ENCODE assay signal across 22 cellular contexts in the genomic region with DNA sequence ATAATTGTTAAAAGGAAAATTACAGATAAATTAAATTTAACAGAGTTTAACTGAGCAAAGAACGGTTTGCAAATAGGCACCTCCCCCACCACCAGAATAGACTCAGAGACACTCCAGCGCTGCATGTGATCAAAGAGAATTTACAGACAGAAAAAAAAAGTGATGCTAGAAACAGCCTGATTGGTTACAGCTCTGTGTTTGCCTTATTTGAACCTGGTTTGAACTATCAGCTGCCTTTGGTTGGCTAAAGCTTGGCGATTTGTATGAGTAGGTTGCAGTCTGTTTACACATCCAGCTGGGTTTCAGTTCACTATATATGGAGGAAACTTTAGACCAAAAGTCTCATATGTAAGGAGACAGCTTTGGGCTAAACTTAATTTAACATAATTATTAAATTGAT.
DNase-seq lines count a peak whose midpoint lies in the region; ATAC-seq, FAIRE-seq and TF ChIP-seq lines count a peak whose summit lies in the region.
"Had no signal": no experiment of that assay in that cellular context is flagged by ENCODE, and none has a peak within 500 bp of the region (broad histone marks: within the 10 kb centered on the region; RNA-seq: fewer than 3 reads in every experiment).

No MANE protein-coding gene starts in this region.

- peaks cover 17 to 20% of the 10 kb centered on the region in 2 donors for H3K4me1 Mint-ChIP-seq in stimulated activated naive B cell treated with anti-CD40 and anti-IgM and Interleukin-4, amounts not matched to agents 10 μg/mL and 1 μg/mL and 100 μg/mL, for 72 hours
- H3K4me1 Mint-ChIP-seq: CD4-positive, CD25-positive, alpha-beta regulatory T cell had no signal

- no peak overlapping the region for H3K4me3 Mint-ChIP-seq in stimulated activated naive B cell treated with anti-CD40 and anti-IgM and Interleukin-4, amounts not matched to agents 10 μg/mL and 1 μg/mL and 100 μg/mL, for 72 hours
- H3K4me3 Mint-ChIP-seq: CD4-positive, CD25-positive, alpha-beta regulatory T cell had no signal

- peaks cover 42% of the 10 kb centered on the region for H3K4me1 ChIP-seq in OCI-LY3 (ENCODE audit: low read length)
- peaks cover 0 to 8% of the 10 kb centered on the region in 2 experiments; a peak in 3 of 5 replicates for H3K4me1 ChIP-seq in K562 (replicated peaks in 1 of 2; ENCODE audit: control insufficient read depth in 2 of 2, insufficient read depth in 2 of 2, low read length in 2 of 2)
- H3K4me1 ChIP-seq in psoas muscle: peaks cover 10% of the 10 kb centered on the region
- no peaks in the 10 kb centered on the region for H3K4me1 ChIP-seq in transverse colon
- H3K4me1 ChIP-seq: HAP-1 had no signal

- DNase-seq in ELF-1 (ENCODE audit: low read depth, low spot score) (peak; percentile 57), K562 (ENCODE audit: extremely low read depth in 1 of 4, low spot score in 3 of 4) (peak in 2 of 4 experiments; percentile 23 to 56), DMS 273 treated with DMSO at 0.1 percent for 48 hours (lab: John Stamatoyannopoulos, UW) (no peak), psoas muscle (no peak), D721Med (ENCODE audit: insufficient read length, low spot score) (no peak), transverse colon (no peak)
- DNase-seq in stimulated activated naive B cell treated with anti-CD40 and anti-IgM and Interleukin-4, amounts not matched to agents 10 μg/mL and 1 μg/mL and 100 μg/mL, for 72 hours: no peak
- DNase-seq: BE2C; CD4-positive, CD25-positive, alpha-beta regulatory T cell; COR-L47; DMS153; GDM1; KG1; NCI-H1105 treated with DMSO at 0.1 percent for 48 hours; NCI-H2029 treated with DMSO at 0.1 percent for 48 hours; NCI-H345; NCI-H524; NCI-H82 had no signal

- FAIRE-seq in K562 (lab: Jason Lieb, UNC) (peak; percentile 65), D721Med (lab: Jason Lieb, UNC) (no peak)
- FAIRE-seq: A204.1 had no signal

- H3K4me2 ChIP-seq in OCI-LY3 (ENCODE audit: low read length) (peak overlapping the region; percentile 22), K562 (ENCODE audit: insufficient read depth, low read length) (peak overlapping the region; percentile 36; the same call in 1 of the 2 replicates)

- TF ChIP-seq CTCF in OCI-LY3 (IDR thresholded peaks at IDR 0.05; ENCODE audit: low read depth, low read length) (no peak), K562 (IDR thresholded peaks at IDR 0.05 in 2 of 3, conservative IDR thresholded peaks at IDR 0.05 in 1 of 3; ENCODE audit: insufficient read depth in 2 of 3, low read depth in 1 of 3, low read length in 3 of 3) (no peak), psoas muscle (IDR thresholded peaks at IDR 0.05) (no peak), D721Med (IDR thresholded peaks at IDR 0.05; ENCODE audit: insufficient read depth, missing control alignments) (no peak), transverse colon (IDR thresholded peaks at IDR 0.05) (no peak)

- H3K36me3 ChIP-seq in OCI-LY3 (replicated peaks; ENCODE audit: low read depth, low read length): no peaks in the 10 kb centered on the region
- no peaks in the 10 kb centered on the region for H3K36me3 ChIP-seq in K562 (ENCODE audit: control insufficient read depth, insufficient read depth, low read length)
- H3K36me3 ChIP-seq in psoas muscle (ENCODE audit: insufficient read depth in 1 of 2, low read depth in 1 of 2): no peaks in the 10 kb centered on the region
- H3K36me3 ChIP-seq in transverse colon: no peaks in the 10 kb centered on the region
- H3K36me3 ChIP-seq: BE2C, HAP-1 had no signal

- no peak overlapping the region for H3K9ac ChIP-seq in OCI-LY3 (ENCODE audit: low read length)
- no peak overlapping the region; a peak in 1 of 4 replicates for H3K9ac ChIP-seq in K562 (ENCODE audit: insufficient read depth in 1 of 2, low read depth in 2 of 2, low read length in 2 of 2)

- H3K4me3 ChIP-seq in OCI-LY3 (ENCODE audit: low read length): no peak overlapping the region
- H3K4me3 ChIP-seq in K562: no peak overlapping the region
- no peak overlapping the region for H3K4me3 ChIP-seq in psoas muscle
- H3K4me3 ChIP-seq in transverse colon: no peak overlapping the region
- H3K4me3 ChIP-seq: HAP-1, SK-N-MC had no signal

- H3K27ac ChIP-seq in OCI-LY3 (ENCODE audit: low read length): no peak overlapping the region
- H3K27ac ChIP-seq in K562 (ENCODE audit: extremely low read depth, low read depth, low read length): peak overlapping the region; percentile 54
- H3K27ac ChIP-seq in psoas muscle: no peak overlapping the region
- no peak overlapping the region for H3K27ac ChIP-seq in transverse colon
- H3K27ac ChIP-seq: SK-N-MC had no signal

- BruUV-seq in K562 (replicated peaks; lab: Mats Ljungman, UMichigan): no TSS peak

- intact Hi-C loops in K562 (cut with micrococcal nuclease) (loop anchor here (5.0 kb wide), 1 partner anchor 251 kb away; a partner anchor contains a TSS), psoas muscle (cut with DNase I) (no loop called here), transverse colon (cut with DNase I; ENCODE audit: low total_unique reads) (no loop called here)

- no peaks in the 10 kb centered on the region for H3K9me1 ChIP-seq in K562 (ENCODE audit: control insufficient read depth, insufficient read depth, low read length)

- no peaks in the 10 kb centered on the region for H3K9me3 Mint-ChIP-seq in stimulated activated naive B cell treated with anti-CD40 and anti-IgM and Interleukin-4, amounts not matched to agents 10 μg/mL and 1 μg/mL and 100 μg/mL, for 72 hours
- H3K9me3 Mint-ChIP-seq: CD4-positive, CD25-positive, alpha-beta regulatory T cell had no signal

- no peaks in the 10 kb centered on the region for H3K79me2 ChIP-seq in OCI-LY3 (ENCODE audit: low read length)
- no peaks in the 10 kb centered on the region for H3K79me2 ChIP-seq in K562 (ENCODE audit: control insufficient read depth, insufficient read depth, low read length)

- ATAC-seq in K562 (peak; percentile 83), psoas muscle (no peak)
- ATAC-seq in stimulated activated naive B cell treated with anti-CD40 and anti-IgM and Interleukin-4, amounts not matched to agents 10 μg/mL and 1 μg/mL and 100 μg/mL, for 72 hours (replicated peaks): peak; percentile 50 to 64

- H4K20me1 ChIP-seq in OCI-LY3 (ENCODE audit: insufficient read depth, low read length): no peaks in the 10 kb centered on the region
- H4K20me1 ChIP-seq in K562 (replicated peaks; ENCODE audit: control insufficient read depth, insufficient read depth, low read length): no peaks in the 10 kb centered on the region

- TF ChIP-seq EP300 in K562 (IDR thresholded peaks at IDR 0.05; ENCODE audit: low read length) (no peak), transverse colon (IDR thresholded peaks at IDR 0.05; ENCODE audit: low read depth) (no peak)

- no peaks in the 10 kb centered on the region for H3K36me3 Mint-ChIP-seq in stimulated activated naive B cell treated with anti-CD40 and anti-IgM and Interleukin-4, amounts not matched to agents 10 μg/mL and 1 μg/mL and 100 μg/mL, for 72 hours
- H3K36me3 Mint-ChIP-seq: CD4-positive, CD25-positive, alpha-beta regulatory T cell had no signal

- CTCF ChIA-PET in K562 (lab: Yijun Ruan, JAX; ENCODE audit: low intra/inter-chr PET ratio): no interaction called here

- POLR2A ChIA-PET in K562 (lab: Yijun Ruan, JAX): interaction anchor here (0.6 to 1.5 kb wide), 2 partner anchors 25 to 1371 kb away, joined by 3 to 7 read pairs; no protein-coding TSS in a partner anchor

- 5% methylated on average over 3 of the region's 3 CpGs for WGBS in K562 (ENCODE audit: insufficient coverage, low coverage, missing lambda C conversion rate)
- 89 to 96% (median 92%) methylated on average over 3 of the region's 3 CpGs for WGBS in psoas muscle, 3 donors
- WGBS in transverse colon (ENCODE audit: low coverage in 1 of 2), 2 donors: 75 to 79% methylated on average over 3 of the region's 3 CpGs

- TF ChIP-seq POLR2A in K562 (conservative IDR thresholded peaks at IDR 0.05): no peak
- no peak for TF ChIP-seq POLR2A in transverse colon (IDR thresholded peaks at IDR 0.05)

- H3K9me3 ChIP-seq in OCI-LY3 (ENCODE audit: insufficient read depth, low read length): no peaks in the 10 kb centered on the region
- no peaks in the 10 kb centered on the region for H3K9me3 ChIP-seq in K562 (replicated peaks; ENCODE audit: control insufficient read depth, insufficient read depth, low read depth, low read length)
- no peaks in the 10 kb centered on the region for H3K9me3 ChIP-seq in psoas muscle
- no peaks in the 10 kb centered on the region for H3K9me3 ChIP-seq in transverse colon
- H3K9me3 ChIP-seq: BE2C, HAP-1 had no signal

- H2AFZ ChIP-seq in OCI-LY3 (ENCODE audit: low read depth, low read length) (no peak overlapping the region; the same call in 1 of the 2 replicates), K562 (ENCODE audit: low read depth, low read length) (peak overlapping the region; percentile 53)

- peaks cover 0 to 4% of the 10 kb centered on the region in 2 donors for H3K27me3 Mint-ChIP-seq in stimulated activated naive B cell treated with anti-CD40 and anti-IgM and Interleukin-4, amounts not matched to agents 10 μg/mL and 1 μg/mL and 100 μg/mL, for 72 hours

- in situ Hi-C loops in K562 (cut with MboI) (no loop called here), transverse colon (cut with MboI; ENCODE audit: low pct_ligation_motif_present in 1 of 4, low pct_unique_long_range_greater_than_20kb in 1 of 4, low sequenced_read_pairs in 3 of 4) (loop anchor here in 1 of 4 donors (10.0 kb wide), 1 partner anchor 253 kb away; a partner anchor contains a TSS)

- no peak for TF ChIP-seq RAD21 in K562 (CRISPR knock-in tag; conservative IDR thresholded peaks at IDR 0.05 in 1 of 2, IDR thresholded peaks at IDR 0.05 in 1 of 2)

- H3K27ac Mint-ChIP-seq in stimulated activated naive B cell treated with anti-CD40 and anti-IgM and Interleukin-4, amounts not matched to agents 10 μg/mL and 1 μg/mL and 100 μg/mL, for 72 hours: no peak overlapping the region
- H3K27ac Mint-ChIP-seq: CD4-positive, CD25-positive, alpha-beta regulatory T cell had no signal

- no peaks in the 10 kb centered on the region for H3K27me3 ChIP-seq in OCI-LY3 (ENCODE audit: low read depth, low read length)
- H3K27me3 ChIP-seq in K562 (ENCODE audit: control insufficient read depth in 2 of 2, insufficient read depth in 2 of 2, low read length in 2 of 2): no peaks in the 10 kb centered on the region
- no peaks in the 10 kb centered on the region for H3K27me3 ChIP-seq in psoas muscle (ENCODE audit: insufficient read depth in 3 of 3, low read length in 2 of 3)
- no peaks in the 10 kb centered on the region for H3K27me3 ChIP-seq in transverse colon
- H3K27me3 ChIP-seq: BE2C had no signal

TF ChIP-seq in K562, 482 proteins besides CTCF, POLR2A, EP300 and RAD21 (continues in another document):
- TF ChIP-seq HDAC8 (tag; IDR thresholded peaks at IDR 0.05) (no peak), MEF2A (IDR thresholded peaks at IDR 0.05; ENCODE audit: control insufficient read depth, low read depth, low read length) (no peak), SMAD1 (IDR thresholded peaks at IDR 0.05; ENCODE audit: low read depth, low read length, partially characterized antibody) (no peak)

Comparison
In these comparisons a context has a peak if more than half of its experiments do, and no peak if none do; other contexts are left out.
1. ATAC-seq: peak in K562 (single experiment) and stimulated activated naive B cell treated with anti-CD40 and anti-IgM and Interleukin-4, amounts not matched to agents 10 μg/mL and 1 μg/mL and 100 μg/mL, for 72 hours (2 of 2); none in psoas muscle (0 of 4).